Comparison of ENCODE assay signal across 2 cellular contexts in the genomic region with DNA sequence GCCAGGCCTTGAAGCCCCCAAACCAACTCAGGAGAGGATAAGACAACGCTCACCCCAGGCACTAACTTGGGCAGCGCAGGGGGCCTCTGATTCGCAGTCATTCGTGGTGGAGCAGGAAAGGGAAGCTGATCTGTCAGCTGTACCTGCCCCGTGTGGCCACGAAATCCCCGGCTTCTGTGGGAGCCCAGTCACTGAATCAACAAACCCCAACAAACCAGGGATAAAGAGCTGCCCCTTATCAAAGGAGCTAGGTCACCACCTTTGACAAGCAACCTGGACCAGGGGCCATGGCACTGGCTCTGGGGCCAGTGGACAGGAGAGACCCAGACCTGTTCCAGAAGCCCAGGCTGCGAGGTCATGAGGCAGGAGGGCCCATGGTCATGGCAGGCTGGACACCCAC.
TF ChIP-seq lines count a peak whose summit lies in the region.

No MANE protein-coding gene starts in this region.

TF ChIP-seq in GM12878, 131 proteins besides CTCF, POLR2A, EP300 and RAD21:
- TF ChIP-seq RUNX3 (IDR thresholded peaks at IDR 0.05; ENCODE audit: low read length) = peak; percentile 21; the same call in 1 of the 2 replicates
- 0 out of 2 replicates have a peak, but pooled peaks have one; percentile 7 for TF ChIP-seq CREM (IDR thresholded peaks at IDR 0.05; ENCODE audit: low read depth)
- TF ChIP-seq TBL1XR1 (IDR thresholded peaks at IDR 0.05; ENCODE audit: low read depth, low read length) = no peak

TF ChIP-seq in HepG2, 621 proteins besides CTCF, POLR2A, EP300 and RAD21:
- TF ChIP-seq, protein P1, sequence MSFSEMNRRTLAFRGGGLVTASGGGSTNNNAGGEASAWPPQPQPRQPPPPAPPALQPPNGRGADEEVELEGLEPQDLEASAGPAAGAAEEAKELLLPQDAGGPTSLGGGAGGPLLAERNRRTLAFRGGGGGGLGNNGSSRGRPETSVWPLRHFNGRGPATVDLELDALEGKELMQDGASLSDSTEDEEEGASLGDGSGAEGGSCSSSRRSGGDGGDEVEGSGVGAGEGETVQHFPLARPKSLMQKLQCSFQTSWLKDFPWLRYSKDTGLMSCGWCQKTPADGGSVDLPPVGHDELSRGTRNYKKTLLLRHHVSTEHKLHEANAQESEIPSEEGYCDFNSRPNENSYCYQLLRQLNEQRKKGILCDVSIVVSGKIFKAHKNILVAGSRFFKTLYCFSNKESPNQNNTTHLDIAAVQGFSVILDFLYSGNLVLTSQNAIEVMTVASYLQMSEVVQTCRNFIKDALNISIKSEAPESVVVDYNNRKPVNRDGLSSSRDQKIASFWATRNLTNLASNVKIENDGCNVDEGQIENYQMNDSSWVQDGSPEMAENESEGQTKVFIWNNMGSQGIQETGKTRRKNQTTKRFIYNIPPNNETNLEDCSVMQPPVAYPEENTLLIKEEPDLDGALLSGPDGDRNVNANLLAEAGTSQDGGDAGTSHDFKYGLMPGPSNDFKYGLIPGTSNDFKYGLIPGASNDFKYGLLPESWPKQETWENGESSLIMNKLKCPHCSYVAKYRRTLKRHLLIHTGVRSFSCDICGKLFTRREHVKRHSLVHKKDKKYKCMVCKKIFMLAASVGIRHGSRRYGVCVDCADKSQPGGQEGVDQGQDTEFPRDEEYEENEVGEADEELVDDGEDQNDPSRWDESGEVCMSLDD (CRISPR knock-in tag; IDR thresholded peaks at IDR 0.05; ENCODE audit: borderline replicate concordance) = peak; percentile 48; the same call in 1 of the 2 replicates
- TF ChIP-seq ZNF333 (CRISPR knock-in tag; IDR thresholded peaks at IDR 0.05; ENCODE audit: borderline replicate concordance) = no peak
- TF ChIP-seq NR2F2 (IDR thresholded peaks at IDR 0.05; ENCODE audit: borderline replicate concordance, low read depth) = 0 out of 2 replicates have a peak, but pooled peaks have one; percentile 16
- TF ChIP-seq ZNF264 (CRISPR knock-in tag; IDR thresholded peaks at IDR 0.05) = no peak
- no peak for TF ChIP-seq PHF8 (CRISPR knock-in tag; IDR thresholded peaks at IDR 0.05)
- no peak for TF ChIP-seq ZNF335 (CRISPR knock-in tag; IDR thresholded peaks at IDR 0.05)
- no peak for TF ChIP-seq NCOA2 (CRISPR knock-in tag; IDR thresholded peaks at IDR 0.05)
- no peak for TF ChIP-seq MEIS2 (CRISPR knock-in tag; IDR thresholded peaks at IDR 0.05)
- TF ChIP-seq, protein P2, sequence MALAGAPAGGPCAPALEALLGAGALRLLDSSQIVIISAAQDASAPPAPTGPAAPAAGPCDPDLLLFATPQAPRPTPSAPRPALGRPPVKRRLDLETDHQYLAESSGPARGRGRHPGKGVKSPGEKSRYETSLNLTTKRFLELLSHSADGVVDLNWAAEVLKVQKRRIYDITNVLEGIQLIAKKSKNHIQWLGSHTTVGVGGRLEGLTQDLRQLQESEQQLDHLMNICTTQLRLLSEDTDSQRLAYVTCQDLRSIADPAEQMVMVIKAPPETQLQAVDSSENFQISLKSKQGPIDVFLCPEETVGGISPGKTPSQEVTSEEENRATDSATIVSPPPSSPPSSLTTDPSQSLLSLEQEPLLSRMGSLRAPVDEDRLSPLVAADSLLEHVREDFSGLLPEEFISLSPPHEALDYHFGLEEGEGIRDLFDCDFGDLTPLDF (CRISPR knock-in tag; IDR thresholded peaks at IDR 0.05) = no peak
- TF ChIP-seq RARA (CRISPR knock-in tag; IDR thresholded peaks at IDR 0.05) = 0 out of 2 replicates have a peak, but pooled peaks have one; percentile 14
- TF ChIP-seq, protein P3, sequence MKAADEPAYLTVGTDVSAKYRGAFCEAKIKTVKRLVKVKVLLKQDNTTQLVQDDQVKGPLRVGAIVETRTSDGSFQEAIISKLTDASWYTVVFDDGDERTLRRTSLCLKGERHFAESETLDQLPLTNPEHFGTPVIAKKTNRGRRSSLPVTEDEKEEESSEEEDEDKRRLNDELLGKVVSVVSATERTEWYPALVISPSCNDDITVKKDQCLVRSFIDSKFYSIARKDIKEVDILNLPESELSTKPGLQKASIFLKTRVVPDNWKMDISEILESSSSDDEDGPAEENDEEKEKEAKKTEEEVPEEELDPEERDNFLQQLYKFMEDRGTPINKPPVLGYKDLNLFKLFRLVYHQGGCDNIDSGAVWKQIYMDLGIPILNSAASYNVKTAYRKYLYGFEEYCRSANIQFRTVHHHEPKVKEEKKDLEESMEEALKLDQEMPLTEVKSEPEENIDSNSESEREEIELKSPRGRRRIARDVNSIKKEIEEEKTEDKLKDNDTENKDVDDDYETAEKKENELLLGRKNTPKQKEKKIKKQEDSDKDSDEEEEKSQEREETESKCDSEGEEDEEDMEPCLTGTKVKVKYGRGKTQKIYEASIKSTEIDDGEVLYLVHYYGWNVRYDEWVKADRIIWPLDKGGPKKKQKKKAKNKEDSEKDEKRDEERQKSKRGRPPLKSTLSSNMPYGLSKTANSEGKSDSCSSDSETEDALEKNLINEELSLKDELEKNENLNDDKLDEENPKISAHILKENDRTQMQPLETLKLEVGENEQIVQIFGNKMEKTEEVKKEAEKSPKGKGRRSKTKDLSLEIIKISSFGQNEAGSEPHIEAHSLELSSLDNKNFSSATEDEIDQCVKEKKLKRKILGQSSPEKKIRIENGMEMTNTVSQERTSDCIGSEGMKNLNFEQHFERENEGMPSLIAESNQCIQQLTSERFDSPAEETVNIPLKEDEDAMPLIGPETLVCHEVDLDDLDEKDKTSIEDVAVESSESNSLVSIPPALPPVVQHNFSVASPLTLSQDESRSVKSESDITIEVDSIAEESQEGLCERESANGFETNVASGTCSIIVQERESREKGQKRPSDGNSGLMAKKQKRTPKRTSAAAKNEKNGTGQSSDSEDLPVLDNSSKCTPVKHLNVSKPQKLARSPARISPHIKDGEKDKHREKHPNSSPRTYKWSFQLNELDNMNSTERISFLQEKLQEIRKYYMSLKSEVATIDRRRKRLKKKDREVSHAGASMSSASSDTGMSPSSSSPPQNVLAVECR (CRISPR knock-in tag; IDR thresholded peaks at IDR 0.05; ENCODE audit: borderline replicate concordance) = 0 out of 2 replicates have a peak, but pooled peaks have one; percentile 18
- peak; percentile 22; the same call in 1 of the 2 replicates for TF ChIP-seq NR2F6 (IDR thresholded peaks at IDR 0.05)
- no peak for TF ChIP-seq NR2F6 (CRISPR knock-in tag; IDR thresholded peaks at IDR 0.05)
